12 cellular contexts compared by ENCODE assay signal in genomic region chr6:158807515-158808441, GRCh38. TPM values are rescaled to one million over a fixed set of nuclear protein-coding genes. Genes with fewer than 3 reads are reported as not detected.
DNase-seq lines count a peak whose midpoint lies in the region; ATAC-seq lines count a peak whose summit lies in the region.
"Had no signal": no experiment of that assay in that cellular context is flagged by ENCODE, and none has a peak within 500 bp of the region (broad histone marks: within the 10 kb centered on the region; RNA-seq: fewer than 3 reads in every experiment).

No MANE protein-coding gene starts in this region.

- no peak for DNase-seq in activated T-helper 1 cell treated with anti-CD3 and anti-CD28 coated beads, Interleukin-12 subunit alpha, Interleukin-12 subunit beta, Interleukin-2, Interleukin-4 antibody, amounts not matched to agents 30 ng/mL and 10 ng/mL and 1 ng/mL, durations not matched to agents 14 hours and 24 hours and 36 hours (ENCODE audit: low spot score)
- no peak for DNase-seq in naive B cell
- no peak for DNase-seq in DMS79 treated with DMSO at 0.1 percent for 48 hours (lab: John Stamatoyannopoulos, UW)
- DNase-seq in iPS-NIHi7 (ENCODE audit: extremely low spot score): no peak
- DNase-seq: body of pancreas, KBM-7, PC-3, T-helper 9 cell had no signal

- intact Hi-C loops in activated T-helper 1 cell treated with anti-CD3 and anti-CD28 coated beads, Interleukin-12 subunit alpha, Interleukin-12 subunit beta, Interleukin-2, Interleukin-4 antibody, amounts not matched to agents 30 ng/mL and 10 ng/mL and 1 ng/mL, durations not matched to agents 14 hours and 24 hours and 36 hours (cut with micrococcal nuclease): no loop called here

- H3K9ac ChIP-seq in BLaER1: no peak overlapping the region

- H3K27ac ChIP-seq in BLaER1: no peak overlapping the region

- H3K36me3 Mint-ChIP-seq in activated T-helper 1 cell treated with anti-CD3 and anti-CD28 coated beads, Interleukin-12 subunit alpha, Interleukin-12 subunit beta, Interleukin-2, Interleukin-4 antibody, amounts not matched to agents 30 ng/mL and 10 ng/mL and 1 ng/mL, durations not matched to agents 14 hours and 24 hours and 36 hours (ENCODE audit: low read depth): peaks cover 44% of the 10 kb centered on the region
- peaks cover 15 to 42% of the 10 kb centered on the region in 2 donors for H3K36me3 Mint-ChIP-seq in naive B cell

- H3K36me3 ChIP-seq in BLaER1: peaks cover 29% of the 10 kb centered on the region

- no peaks in the 10 kb centered on the region for H3K27me3 ChIP-seq in BLaER1
- H3K27me3 ChIP-seq: body of pancreas had no signal

- peak overlapping the region; percentile 83 for H3K4me2 ChIP-seq in BLaER1

- peaks cover 93% of the 10 kb centered on the region for H4K20me1 ChIP-seq in BLaER1

- no peak for ATAC-seq in naive B cell (ENCODE audit: low read depth in 2 of 2)
- no peak for ATAC-seq in HG03521 (IDR thresholded peaks at IDR 0.05; ENCODE audit: unreplicated experiment)
- no peak for ATAC-seq in HG03457 (IDR thresholded peaks at IDR 0.05; ENCODE audit: unreplicated experiment)
- ATAC-seq: body of pancreas, PC-3 had no signal

- H3K4me1 Mint-ChIP-seq in activated T-helper 1 cell treated with anti-CD3 and anti-CD28 coated beads, Interleukin-12 subunit alpha, Interleukin-12 subunit beta, Interleukin-2, Interleukin-4 antibody, amounts not matched to agents 30 ng/mL and 10 ng/mL and 1 ng/mL, durations not matched to agents 14 hours and 24 hours and 36 hours (ENCODE audit: low read depth): peaks cover 94% of the 10 kb centered on the region
- peaks cover 79 to 94% (median 92%) of the 10 kb centered on the region in 3 donors for H3K4me1 Mint-ChIP-seq in naive B cell

- peak overlapping the region; percentile 18 for H3K27ac Mint-ChIP-seq in activated T-helper 1 cell treated with anti-CD3 and anti-CD28 coated beads, Interleukin-12 subunit alpha, Interleukin-12 subunit beta, Interleukin-2, Interleukin-4 antibody, amounts not matched to agents 30 ng/mL and 10 ng/mL and 1 ng/mL, durations not matched to agents 14 hours and 24 hours and 36 hours
- H3K27ac Mint-ChIP-seq in naive B cell: peak overlapping the region; percentile 95 to 99 (median 98)

- no peaks in the 10 kb centered on the region for H3K9me3 Mint-ChIP-seq in activated T-helper 1 cell treated with anti-CD3 and anti-CD28 coated beads, Interleukin-12 subunit alpha, Interleukin-12 subunit beta, Interleukin-2, Interleukin-4 antibody, amounts not matched to agents 30 ng/mL and 10 ng/mL and 1 ng/mL, durations not matched to agents 14 hours and 24 hours and 36 hours
- H3K9me3 Mint-ChIP-seq in naive B cell: no peaks in the 10 kb centered on the region

- no peaks in the 10 kb centered on the region for H3K9me3 ChIP-seq in BLaER1
- H3K9me3 ChIP-seq: body of pancreas had no signal

- peaks cover 96% of the 10 kb centered on the region for H3K4me1 ChIP-seq in BLaER1

- H3K27me3 Mint-ChIP-seq in activated T-helper 1 cell treated with anti-CD3 and anti-CD28 coated beads, Interleukin-12 subunit alpha, Interleukin-12 subunit beta, Interleukin-2, Interleukin-4 antibody, amounts not matched to agents 30 ng/mL and 10 ng/mL and 1 ng/mL, durations not matched to agents 14 hours and 24 hours and 36 hours (ENCODE audit: insufficient read depth): no peaks in the 10 kb centered on the region
- no peaks in the 10 kb centered on the region for H3K27me3 Mint-ChIP-seq in naive B cell

- no peak overlapping the region for H3K4me3 Mint-ChIP-seq in activated T-helper 1 cell treated with anti-CD3 and anti-CD28 coated beads, Interleukin-12 subunit alpha, Interleukin-12 subunit beta, Interleukin-2, Interleukin-4 antibody, amounts not matched to agents 30 ng/mL and 10 ng/mL and 1 ng/mL, durations not matched to agents 14 hours and 24 hours and 36 hours
- H3K4me3 Mint-ChIP-seq in naive B cell: peak overlapping the region; percentile 67 to 100 (median 86)

- H3K4me3 ChIP-seq in BLaER1 (no peak overlapping the region), GM08714 (ENCODE audit: low read length) (peak overlapping the region; percentile 57; the same call in 1 of the 2 replicates)
- H3K4me3 ChIP-seq: body of pancreas had no signal

RNA-seq across cellular contexts. Expression of gene EZR, which starts 11.4 kb away (rescaled TPM):
- 205 and 206 TPM in 2 replicates for total RNA-seq in activated T-helper 1 cell treated with anti-CD3 and anti-CD28 coated beads, Interleukin-12 subunit alpha, Interleukin-12 subunit beta, Interleukin-2, Interleukin-4 antibody, amounts not matched to agents 30 ng/mL and 10 ng/mL and 1 ng/mL, durations not matched to agents 14 hours and 24 hours and 36 hours
- polyA plus RNA-seq in naive B cell (ENCODE audit: low read depth in 6 of 6): 100 to 1,000 TPM; 463 to 555 (median 516) TPM
